8 cellular contexts compared by ENCODE assay signal in genomic region chr21:33434770-33435360, GRCh38. TPM values are rescaled to one million over a fixed set of nuclear protein-coding genes. Genes with fewer than 3 reads are reported as not detected.
DNase-seq lines count a peak whose midpoint lies in the region; ATAC-seq and TF ChIP-seq lines count a peak whose summit lies in the region.

No MANE protein-coding gene starts in this region.

- H3K9ac ChIP-seq in fibroblast of lung (ENCODE audit: insufficient read depth, low read length) = no peak overlapping the region

- H3K36me3 ChIP-seq in fibroblast of lung (ENCODE audit: control insufficient read depth, insufficient read depth, low read length) (peaks cover 16% of the 10 kb centered on the region), prostate gland (peaks cover 0 to 9% of the 10 kb centered on the region in 2 donors)

- no peaks in the 10 kb centered on the region for H4K20me1 ChIP-seq in fibroblast of lung (ENCODE audit: control insufficient read depth, extremely low read depth, insufficient read depth, low read length)

- H3K79me2 ChIP-seq in fibroblast of lung (ENCODE audit: control insufficient read depth, insufficient read depth, low read length) = no peaks in the 10 kb centered on the region

- no peak overlapping the region for H2AFZ ChIP-seq in fibroblast of lung (ENCODE audit: low read length)

- TF ChIP-seq CTCF in fibroblast of lung (conservative IDR thresholded peaks at IDR 0.05 in 1 of 2, IDR thresholded peaks at IDR 0.05 in 1 of 2; ENCODE audit: low read depth in 1 of 2, low read length in 2 of 2) = no peak
- TF ChIP-seq CTCF in prostate gland (IDR thresholded peaks at IDR 0.05) = no peak

- H3K27me3 ChIP-seq in fibroblast of lung (ENCODE audit: control insufficient read depth, insufficient read depth, low read length) = no peaks in the 10 kb centered on the region
- no peaks in the 10 kb centered on the region for H3K27me3 ChIP-seq in prostate gland (replicated peaks; ENCODE audit: insufficient read depth)

- H3K9me3 ChIP-seq in fibroblast of lung (ENCODE audit: control insufficient read depth, insufficient read depth, low read depth, low read length) (no peaks in the 10 kb centered on the region), prostate gland (no peaks in the 10 kb centered on the region)

- DNase-seq in COLO829 (ENCODE audit: low spot score) (peak; percentile 97), fibroblast of lung (ENCODE audit: low read depth in 2 of 2) (peak; percentile 92 to 96), prostate gland (ENCODE audit: low spot score) (no peak), NCI-H1417 (lab: John Stamatoyannopoulos, UW) (no peak), NCI-H1105 (lab: John Stamatoyannopoulos, UW) (no peak)
- DNase-seq in activated CD4-positive, alpha-beta T cell treated with anti-CD3 and anti-CD28 coated beads, Interleukin-2, amount 50 U/mL, for 4 hours = peak; percentile 15 to 20

- H3K4me2 ChIP-seq in fibroblast of lung (ENCODE audit: extremely low read depth, insufficient read depth, low read length) = no peak overlapping the region

- 77% methylated on average over 5 of the region's 5 CpGs for WGBS in prostate gland

- H3K4me1 ChIP-seq in fibroblast of lung (ENCODE audit: control insufficient read depth, extremely low read depth, insufficient read depth, low read length) = peaks cover 6% of the 10 kb centered on the region
- H3K4me1 ChIP-seq in prostate gland (replicated peaks) = peaks cover under 1% of the 10 kb centered on the region

- ATAC-seq in GM21381 (IDR thresholded peaks at IDR 0.05; ENCODE audit: unreplicated experiment) = peak; percentile 86
- ATAC-seq in HG03575 (IDR thresholded peaks at IDR 0.05; ENCODE audit: extremely low read depth, insufficient number of reproducible peaks, low FRiP score, unreplicated experiment) = peak; percentile 87

- H3K27ac ChIP-seq in fibroblast of lung (ENCODE audit: insufficient read depth, low read length) (peak overlapping the region; percentile 8), prostate gland (peak overlapping the region; percentile 28 to 48)

- H3K4me3 ChIP-seq in fibroblast of lung (replicated peaks in 1 of 4; ENCODE audit: control extremely low read depth in 1 of 4, insufficient read depth in 1 of 4, low read depth in 3 of 4, low read length in 4 of 4) = no peak overlapping the region
- no peak overlapping the region for H3K4me3 ChIP-seq in prostate gland

- no peak for TF ChIP-seq POLR2A in prostate gland (IDR thresholded peaks at IDR 0.05)

- intact Hi-C loops in prostate gland (cut with DNase I) = no loop called here

RNA-seq across cellular contexts. Expression of gene IFNGR2, which starts 31.7 kb away (rescaled TPM):
- total RNA-seq in fibroblast of lung (36.5 and 50.7 TPM in 2 replicates), prostate gland (100 to 1,000 TPM in 1 of 2 donors, 10 to 100 TPM in 1; 88.1 to 122 TPM)
- 57.6 and 67.3 TPM in 2 replicates for polyA plus RNA-seq in fibroblast of lung
- polyA plus RNA-seq in fibroblast of lung (2012) = 31.5 and 46.7 TPM in 2 replicates
- polyA minus RNA-seq in fibroblast of lung (ENCODE audit: low replicate concordance) = 28.7 and 53.1 TPM in 2 replicates

RNA-seq across cellular contexts. Expression of gene TMEM50B, which starts 44.9 kb away (rescaled TPM):
- total RNA-seq in fibroblast of lung = 24.4 and 28.4 TPM in 2 replicates
- 45.5 and 60.8 TPM in 2 replicates for polyA plus RNA-seq in fibroblast of lung
- polyA plus RNA-seq in fibroblast of lung (2012) = 25.8 and 30.4 TPM in 2 replicates
- polyA minus RNA-seq in fibroblast of lung (ENCODE audit: low replicate concordance) = 4.2 and 15.7 TPM in 2 replicates
- total RNA-seq in prostate gland = 10 to 100 TPM; 65.9 to 67.4 TPM

RNA-seq across cellular contexts. Expression of gene DNAJC28, which starts 56.7 kb away (rescaled TPM):
- total RNA-seq in fibroblast of lung = 2.1 and 2.3 TPM in 2 replicates
- 1.7 and 2.1 TPM in 2 replicates for polyA plus RNA-seq in fibroblast of lung
- polyA plus RNA-seq in fibroblast of lung (2012) = 1.0 TPM in 2 replicates
- not detected in 2 replicates for polyA minus RNA-seq in fibroblast of lung (ENCODE audit: low replicate concordance)
- 1 to 10 TPM; 2.3 to 4.4 TPM for total RNA-seq in prostate gland

Comparison
In these comparisons a context has a peak if more than half of its experiments do, and no peak if none do; other contexts are left out.
1. DNase-seq: peak in COLO829 (single experiment), activated CD4-positive, alpha-beta T cell treated with anti-CD3 and anti-CD28 coated beads, Interleukin-2, amount 50 U/mL, for 4 hours (2 of 2) and fibroblast of lung (2 of 2); none in prostate gland (single experiment), NCI-H1417 (0 of 3) and NCI-H1105 (single experiment).